1 cellular context compared by ENCODE assay signal in genomic region chr15:59104912-59105732, GRCh38.
TF ChIP-seq lines count a peak whose summit lies in the region.

Gene CCNB2 (plus strand): TSS chr15:59105146. CDS start chr15:59105269, 123 bp downstream.

TF ChIP-seq in GM12878, 131 proteins besides CTCF, POLR2A, EP300 and RAD21 (continued from another document and continues in another):
- peak; percentile 78 for TF ChIP-seq IKZF1 (conservative IDR thresholded peaks at IDR 0.05)
- peak; percentile 89 for TF ChIP-seq FOXM1 (IDR thresholded peaks at IDR 0.05; ENCODE audit: low read depth, low read length)
- no peak for TF ChIP-seq BRCA1 (IDR thresholded peaks at IDR 0.05; ENCODE audit: low read depth, low read length)
- TF ChIP-seq NR2C1 (IDR thresholded peaks at IDR 0.05): no peak
- TF ChIP-seq KAT2A (conservative IDR thresholded peaks at IDR 0.05; ENCODE audit: control insufficient read depth, low read depth, low read length): no peak
- TF ChIP-seq, protein P1, sequence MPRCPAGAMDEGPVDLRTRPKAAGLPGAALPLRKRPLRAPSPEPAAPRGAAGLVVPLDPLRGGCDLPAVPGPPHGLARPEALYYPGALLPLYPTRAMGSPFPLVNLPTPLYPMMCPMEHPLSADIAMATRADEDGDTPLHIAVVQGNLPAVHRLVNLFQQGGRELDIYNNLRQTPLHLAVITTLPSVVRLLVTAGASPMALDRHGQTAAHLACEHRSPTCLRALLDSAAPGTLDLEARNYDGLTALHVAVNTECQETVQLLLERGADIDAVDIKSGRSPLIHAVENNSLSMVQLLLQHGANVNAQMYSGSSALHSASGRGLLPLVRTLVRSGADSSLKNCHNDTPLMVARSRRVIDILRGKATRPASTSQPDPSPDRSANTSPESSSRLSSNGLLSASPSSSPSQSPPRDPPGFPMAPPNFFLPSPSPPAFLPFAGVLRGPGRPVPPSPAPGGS (IDR thresholded peaks at IDR 0.05; ENCODE audit: borderline replicate concordance, insufficient read depth, low read depth, low read length, poor library complexity, severe bottlenecking): no peak
- TF ChIP-seq SUPT20H (IDR thresholded peaks at IDR 0.05; ENCODE audit: borderline replicate concordance, control insufficient read depth, low read depth, low read length): no peak
- TF ChIP-seq IRF5 (IDR thresholded peaks at IDR 0.05; ENCODE audit: borderline replicate concordance): no peak
- TF ChIP-seq SMARCA5 (IDR thresholded peaks at IDR 0.05): no peak
- TF ChIP-seq RFX5 (IDR thresholded peaks at IDR 0.05; ENCODE audit: low read depth, low read length): peak; percentile 59; the same call in 1 of the 2 replicates
- peak; percentile 62; the same call in 1 of the 2 replicates for TF ChIP-seq STAT1 (conservative IDR thresholded peaks at IDR 0.05)
- 0 out of 2 replicates have a peak, but pooled peaks have one; percentile 6 for TF ChIP-seq CBX5 (IDR thresholded peaks at IDR 0.05; ENCODE audit: low read depth)
- TF ChIP-seq POU2F2 (IDR thresholded peaks at IDR 0.05; ENCODE audit: borderline replicate concordance, low read depth, low read length): peak; percentile 45; the same call in 2 of the 3 replicates
- TF ChIP-seq EZH2 (IDR thresholded peaks at IDR 0.05; ENCODE audit: borderline replicate concordance, control insufficient read depth, low read depth, low read length): no peak
- TF ChIP-seq TBL1XR1 (IDR thresholded peaks at IDR 0.05; ENCODE audit: low read depth, low read length): no peak
- no peak for TF ChIP-seq NR2C2 (IDR thresholded peaks at IDR 0.05; ENCODE audit: borderline replicate concordance, control insufficient read depth, insufficient read length, low read depth)
- TF ChIP-seq, protein P2, sequence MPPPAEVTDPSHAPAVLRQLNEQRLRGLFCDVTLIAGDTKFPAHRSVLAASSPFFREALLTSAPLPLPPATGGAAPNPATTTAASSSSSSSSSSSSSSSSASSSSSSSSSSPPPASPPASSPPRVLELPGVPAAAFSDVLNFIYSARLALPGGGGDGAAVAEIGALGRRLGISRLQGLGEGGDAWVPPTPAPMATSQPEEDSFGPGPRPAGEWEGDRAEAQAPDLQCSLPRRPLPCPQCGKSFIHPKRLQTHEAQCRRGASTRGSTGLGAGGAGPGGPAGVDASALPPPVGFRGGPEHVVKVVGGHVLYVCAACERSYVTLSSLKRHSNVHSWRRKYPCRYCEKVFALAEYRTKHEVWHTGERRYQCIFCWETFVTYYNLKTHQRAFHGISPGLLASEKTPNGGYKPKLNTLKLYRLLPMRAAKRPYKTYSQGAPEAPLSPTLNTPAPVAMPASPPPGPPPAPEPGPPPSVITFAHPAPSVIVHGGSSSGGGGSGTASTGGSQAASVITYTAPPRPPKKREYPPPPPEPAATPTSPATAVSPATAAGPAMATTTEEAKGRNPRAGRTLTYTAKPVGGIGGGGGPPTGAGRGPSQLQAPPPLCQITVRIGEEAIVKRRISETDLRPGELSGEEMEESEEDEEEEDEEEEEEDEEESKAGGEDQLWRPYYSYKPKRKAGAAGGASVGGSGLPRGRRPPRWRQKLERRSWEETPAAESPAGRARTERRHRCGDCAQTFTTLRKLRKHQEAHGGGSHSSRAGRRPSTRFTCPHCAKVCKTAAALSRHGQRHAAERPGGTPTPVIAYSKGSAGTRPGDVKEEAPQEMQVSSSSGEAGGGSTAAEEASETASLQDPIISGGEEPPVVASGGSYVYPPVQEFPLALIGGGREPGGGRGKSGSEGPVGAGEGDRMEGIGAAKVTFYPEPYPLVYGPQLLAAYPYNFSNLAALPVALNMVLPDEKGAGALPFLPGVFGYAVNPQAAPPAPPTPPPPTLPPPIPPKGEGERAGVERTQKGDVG (CRISPR knock-in tag; IDR thresholded peaks at IDR 0.05): no peak
- TF ChIP-seq WRNIP1 (IDR thresholded peaks at IDR 0.05; ENCODE audit: borderline replicate concordance, low read depth, low read length): no peak
- TF ChIP-seq RUNX3 (IDR thresholded peaks at IDR 0.05; ENCODE audit: low read length): 0 out of 2 replicates have a peak, but pooled peaks have one; percentile 4
- TF ChIP-seq POLR2AphosphoS2 (IDR thresholded peaks at IDR 0.05; ENCODE audit: low read depth, low read length): peak; percentile 74; the same call in 1 of the 2 replicates
- no peak; the same call in none of the 2 replicates for TF ChIP-seq GATAD2B (conservative IDR thresholded peaks at IDR 0.05; ENCODE audit: low read depth)
- TF ChIP-seq ATF3 (IDR thresholded peaks at IDR 0.05; ENCODE audit: borderline replicate concordance, extremely low read depth, low read depth, low read length): no peak
- no peak for TF ChIP-seq HCFC1 (IDR thresholded peaks at IDR 0.05; ENCODE audit: low read length)
- TF ChIP-seq, protein P3, sequence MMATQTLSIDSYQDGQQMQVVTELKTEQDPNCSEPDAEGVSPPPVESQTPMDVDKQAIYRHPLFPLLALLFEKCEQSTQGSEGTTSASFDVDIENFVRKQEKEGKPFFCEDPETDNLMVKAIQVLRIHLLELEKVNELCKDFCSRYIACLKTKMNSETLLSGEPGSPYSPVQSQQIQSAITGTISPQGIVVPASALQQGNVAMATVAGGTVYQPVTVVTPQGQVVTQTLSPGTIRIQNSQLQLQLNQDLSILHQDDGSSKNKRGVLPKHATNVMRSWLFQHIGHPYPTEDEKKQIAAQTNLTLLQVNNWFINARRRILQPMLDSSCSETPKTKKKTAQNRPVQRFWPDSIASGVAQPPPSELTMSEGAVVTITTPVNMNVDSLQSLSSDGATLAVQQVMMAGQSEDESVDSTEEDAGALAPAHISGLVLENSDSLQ (IDR thresholded peaks at IDR 0.05): peak; percentile 94
- no peak for TF ChIP-seq DPF2 (IDR thresholded peaks at IDR 0.05)
- TF ChIP-seq FOXK2 (IDR thresholded peaks at IDR 0.05): no peak
- no peak for TF ChIP-seq STAT3 (IDR thresholded peaks at IDR 0.05; ENCODE audit: low read depth, low read length)
- no peak for TF ChIP-seq SMAD5 (IDR thresholded peaks at IDR 0.05; ENCODE audit: low read depth)
- TF ChIP-seq ZNF274 (IDR thresholded peaks at IDR 0.05; ENCODE audit: insufficient read depth, insufficient read length): no peak
- TF ChIP-seq, protein P4, sequence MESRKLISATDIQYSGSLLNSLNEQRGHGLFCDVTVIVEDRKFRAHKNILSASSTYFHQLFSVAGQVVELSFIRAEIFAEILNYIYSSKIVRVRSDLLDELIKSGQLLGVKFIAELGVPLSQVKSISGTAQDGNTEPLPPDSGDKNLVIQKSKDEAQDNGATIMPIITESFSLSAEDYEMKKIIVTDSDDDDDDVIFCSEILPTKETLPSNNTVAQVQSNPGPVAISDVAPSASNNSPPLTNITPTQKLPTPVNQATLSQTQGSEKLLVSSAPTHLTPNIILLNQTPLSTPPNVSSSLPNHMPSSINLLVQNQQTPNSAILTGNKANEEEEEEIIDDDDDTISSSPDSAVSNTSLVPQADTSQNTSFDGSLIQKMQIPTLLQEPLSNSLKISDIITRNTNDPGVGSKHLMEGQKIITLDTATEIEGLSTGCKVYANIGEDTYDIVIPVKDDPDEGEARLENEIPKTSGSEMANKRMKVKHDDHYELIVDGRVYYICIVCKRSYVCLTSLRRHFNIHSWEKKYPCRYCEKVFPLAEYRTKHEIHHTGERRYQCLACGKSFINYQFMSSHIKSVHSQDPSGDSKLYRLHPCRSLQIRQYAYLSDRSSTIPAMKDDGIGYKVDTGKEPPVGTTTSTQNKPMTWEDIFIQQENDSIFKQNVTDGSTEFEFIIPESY (IDR thresholded peaks at IDR 0.05): no peak
- no peak for TF ChIP-seq RB1 (IDR thresholded peaks at IDR 0.05; ENCODE audit: borderline replicate concordance)
- no peak for TF ChIP-seq PRDM15 (CRISPR knock-in tag; IDR thresholded peaks at IDR 0.05)
- TF ChIP-seq POLR2AphosphoS5 (IDR thresholded peaks at IDR 0.05; ENCODE audit: low read length): peak; percentile 94
- TF ChIP-seq SMAD1 (IDR thresholded peaks at IDR 0.05; ENCODE audit: low read depth, partially characterized antibody): no peak
- TF ChIP-seq MEF2A (IDR thresholded peaks at IDR 0.05; ENCODE audit: insufficient read depth, low read depth, low read length): no peak
- TF ChIP-seq IRF3 (IDR thresholded peaks at IDR 0.05): 0 out of 2 replicates have a peak, but pooled peaks have one; percentile 64
- peak; percentile 39; the same call in 1 of the 2 replicates for TF ChIP-seq YY1 (IDR thresholded peaks at IDR 0.05; ENCODE audit: low read depth, low read length)
- TF ChIP-seq, protein P5, sequence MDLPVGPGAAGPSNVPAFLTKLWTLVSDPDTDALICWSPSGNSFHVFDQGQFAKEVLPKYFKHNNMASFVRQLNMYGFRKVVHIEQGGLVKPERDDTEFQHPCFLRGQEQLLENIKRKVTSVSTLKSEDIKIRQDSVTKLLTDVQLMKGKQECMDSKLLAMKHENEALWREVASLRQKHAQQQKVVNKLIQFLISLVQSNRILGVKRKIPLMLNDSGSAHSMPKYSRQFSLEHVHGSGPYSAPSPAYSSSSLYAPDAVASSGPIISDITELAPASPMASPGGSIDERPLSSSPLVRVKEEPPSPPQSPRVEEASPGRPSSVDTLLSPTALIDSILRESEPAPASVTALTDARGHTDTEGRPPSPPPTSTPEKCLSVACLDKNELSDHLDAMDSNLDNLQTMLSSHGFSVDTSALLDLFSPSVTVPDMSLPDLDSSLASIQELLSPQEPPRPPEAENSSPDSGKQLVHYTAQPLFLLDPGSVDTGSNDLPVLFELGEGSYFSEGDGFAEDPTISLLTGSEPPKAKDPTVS (IDR thresholded peaks at IDR 0.05; ENCODE audit: low read depth, low read length): no peak
- no peak for TF ChIP-seq CEBPB (IDR thresholded peaks at IDR 0.05; ENCODE audit: borderline replicate concordance in 1 of 2, low read depth in 2 of 2, low read length in 2 of 2)
- TF ChIP-seq NR2F1 (conservative IDR thresholded peaks at IDR 0.05): no peak
- peak; percentile 93 for TF ChIP-seq SP1 (IDR thresholded peaks at IDR 0.05; ENCODE audit: low read depth, low read length)
- no peak for TF ChIP-seq RBBP5 (conservative IDR thresholded peaks at IDR 0.05)
- TF ChIP-seq, protein P6, sequence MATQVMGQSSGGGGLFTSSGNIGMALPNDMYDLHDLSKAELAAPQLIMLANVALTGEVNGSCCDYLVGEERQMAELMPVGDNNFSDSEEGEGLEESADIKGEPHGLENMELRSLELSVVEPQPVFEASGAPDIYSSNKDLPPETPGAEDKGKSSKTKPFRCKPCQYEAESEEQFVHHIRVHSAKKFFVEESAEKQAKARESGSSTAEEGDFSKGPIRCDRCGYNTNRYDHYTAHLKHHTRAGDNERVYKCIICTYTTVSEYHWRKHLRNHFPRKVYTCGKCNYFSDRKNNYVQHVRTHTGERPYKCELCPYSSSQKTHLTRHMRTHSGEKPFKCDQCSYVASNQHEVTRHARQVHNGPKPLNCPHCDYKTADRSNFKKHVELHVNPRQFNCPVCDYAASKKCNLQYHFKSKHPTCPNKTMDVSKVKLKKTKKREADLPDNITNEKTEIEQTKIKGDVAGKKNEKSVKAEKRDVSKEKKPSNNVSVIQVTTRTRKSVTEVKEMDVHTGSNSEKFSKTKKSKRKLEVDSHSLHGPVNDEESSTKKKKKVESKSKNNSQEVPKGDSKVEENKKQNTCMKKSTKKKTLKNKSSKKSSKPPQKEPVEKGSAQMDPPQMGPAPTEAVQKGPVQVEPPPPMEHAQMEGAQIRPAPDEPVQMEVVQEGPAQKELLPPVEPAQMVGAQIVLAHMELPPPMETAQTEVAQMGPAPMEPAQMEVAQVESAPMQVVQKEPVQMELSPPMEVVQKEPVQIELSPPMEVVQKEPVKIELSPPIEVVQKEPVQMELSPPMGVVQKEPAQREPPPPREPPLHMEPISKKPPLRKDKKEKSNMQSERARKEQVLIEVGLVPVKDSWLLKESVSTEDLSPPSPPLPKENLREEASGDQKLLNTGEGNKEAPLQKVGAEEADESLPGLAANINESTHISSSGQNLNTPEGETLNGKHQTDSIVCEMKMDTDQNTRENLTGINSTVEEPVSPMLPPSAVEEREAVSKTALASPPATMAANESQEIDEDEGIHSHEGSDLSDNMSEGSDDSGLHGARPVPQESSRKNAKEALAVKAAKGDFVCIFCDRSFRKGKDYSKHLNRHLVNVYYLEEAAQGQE (IDR thresholded peaks at IDR 0.05; ENCODE audit: low read depth, low read length): no peak
